Comparison of ENCODE assay signal across 8 cellular contexts in the genomic region with DNA sequence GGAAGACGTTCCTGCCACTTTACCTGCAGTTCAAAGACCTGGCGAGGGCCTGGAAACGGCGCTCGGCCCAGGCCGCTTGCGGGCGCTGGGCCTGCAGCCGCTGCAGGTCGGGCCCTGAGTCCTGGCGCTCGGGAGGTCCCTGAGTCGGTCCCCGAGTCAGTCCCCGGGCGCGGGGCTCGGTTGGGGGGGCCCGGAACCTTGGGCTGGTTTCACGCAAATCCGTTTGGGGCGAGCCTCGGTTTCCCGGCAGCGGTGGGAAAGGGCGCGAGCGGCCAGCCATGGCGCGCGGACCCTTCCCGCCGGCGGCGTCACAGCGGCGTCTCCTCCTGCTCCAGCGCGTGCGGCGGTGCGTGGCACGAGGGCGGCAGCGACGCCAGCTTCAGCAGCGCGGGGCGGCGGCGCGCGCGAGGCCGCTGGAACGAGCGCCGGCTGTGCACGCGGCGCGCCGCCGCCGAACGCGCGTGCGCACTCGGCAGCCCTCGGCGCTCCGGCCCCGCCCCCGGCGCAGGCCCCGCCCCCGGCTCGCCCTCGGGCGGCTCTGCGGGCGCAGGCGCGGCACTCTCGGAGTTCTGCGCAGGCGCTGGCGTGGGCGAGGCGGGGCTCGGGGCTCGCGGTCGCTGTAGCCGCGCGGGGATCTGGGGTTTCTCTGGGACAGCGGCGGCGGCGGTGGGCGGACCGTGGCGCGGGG. TPM values are rescaled to one million over a fixed set of nuclear protein-coding genes. Genes with fewer than 3 reads are reported as not detected.
A peak's percentile ranks its signal among the peaks of the same experiment; 100 is the strongest.
DNase-seq lines count a peak whose midpoint lies in the region.

No MANE protein-coding gene starts in this region.

- in situ Hi-C loops in G401 (cut with HindIII; ENCODE audit: low sequenced_read_pairs) (no loop called here), SK-MEL-5 (cut with HindIII; ENCODE audit: low pct_unique_long_range_greater_than_20kb, low sequenced_read_pairs) (no loop called here)

- peak overlapping the region; percentile 78 for H3K4me3 Mint-ChIP-seq in activated naive CD4-positive, alpha-beta T cell treated with anti-CD3 and anti-CD28 coated beads for 36 hours

- peaks cover 28% of the 10 kb centered on the region for H3K4me1 Mint-ChIP-seq in activated naive CD4-positive, alpha-beta T cell treated with anti-CD3 and anti-CD28 coated beads for 36 hours (ENCODE audit: low read depth)

- DNase-seq in G401 (ENCODE audit: low spot score) (peak; percentile 75), H7 (peak; percentile 100), M059J (ENCODE audit: low read depth) (peak; percentile 72), SK-MEL-5 (ENCODE audit: low read depth, low spot score) (peak; percentile 86), germinal center (ENCODE audit: low spot score) (peak; percentile 99), occipital lobe (lab: John Stamatoyannopoulos, UW) (peak; percentile 77), superior temporal gyrus (ENCODE audit: extremely low spot score) (peak; percentile 80)
- peak; percentile 86 for DNase-seq in activated naive CD4-positive, alpha-beta T cell treated with anti-CD3 and anti-CD28 coated beads for 36 hours

- H3K27ac Mint-ChIP-seq in activated naive CD4-positive, alpha-beta T cell treated with anti-CD3 and anti-CD28 coated beads for 36 hours: peak overlapping the region; percentile 81

- no peaks in the 10 kb centered on the region for H3K36me3 ChIP-seq in H7 (replicated peaks; ENCODE audit: control insufficient read depth, insufficient read depth, low read length)

- intact Hi-C loops in activated naive CD4-positive, alpha-beta T cell treated with anti-CD3 and anti-CD28 coated beads for 36 hours (cut with micrococcal nuclease): loop anchor here (1.0 to 10.0 kb wide), 8 partner anchors 8 to 872 kb away; partner anchors contain the start of genes CCDC127, CEP72, CLPTM1L and SDHA

- CTCF ChIA-PET in activated naive CD4-positive, alpha-beta T cell treated with anti-CD3 and anti-CD28 coated beads for 36 hours (lab: Charles Lee): interaction anchor here (0.6 to 1.7 kb wide), 5 partner anchors 14 to 263 kb away, joined by 3 to 20 read pairs (median 4); no protein-coding TSS in a partner anchor

- peaks cover 27% of the 10 kb centered on the region for H3K27me3 ChIP-seq in H7 (ENCODE audit: control insufficient read depth, insufficient read depth, low read length)

- H3K4me3 ChIP-seq in H7 (ENCODE audit: insufficient read depth, low read depth, low read length): peak overlapping the region; percentile 68

- H3K9me3 Mint-ChIP-seq in activated naive CD4-positive, alpha-beta T cell treated with anti-CD3 and anti-CD28 coated beads for 36 hours: no peaks in the 10 kb centered on the region

- peaks cover 2% of the 10 kb centered on the region for H3K27me3 Mint-ChIP-seq in activated naive CD4-positive, alpha-beta T cell treated with anti-CD3 and anti-CD28 coated beads for 36 hours (ENCODE audit: low read depth)

- H3K36me3 Mint-ChIP-seq in activated naive CD4-positive, alpha-beta T cell treated with anti-CD3 and anti-CD28 coated beads for 36 hours (ENCODE audit: low read depth): peaks cover 13% of the 10 kb centered on the region

RNA-seq across cellular contexts. Expression of gene EXOC3, which starts 29.8 kb away (rescaled TPM):
- 16.7 and 29.2 TPM in 2 replicates for total RNA-seq in G401 (2014; rRNA removed; shearing (Covaris generic))
- total RNA-seq in H7 (2014; rRNA removed; shearing (Covaris generic)): 20.5 and 24.1 TPM in 2 replicates
- total RNA-seq in M059J (2014; rRNA removed; shearing (Covaris generic)): 32.2 and 36.7 TPM in 2 replicates
- 49.2 and 50.2 TPM in 2 replicates for total RNA-seq in SK-MEL-5 (2014; rRNA removed; shearing (Covaris generic))
- polyA plus RNA-seq in SK-MEL-5 (2015; cell fraction: cytosol; rRNA removed): 43.7 and 49.3 TPM in 2 replicates
- 83.3 and 108 TPM in 2 replicates for polyA plus RNA-seq in SK-MEL-5 (2015; cell fraction: nucleus; rRNA removed)
- total RNA-seq in activated naive CD4-positive, alpha-beta T cell treated with anti-CD3 and anti-CD28 coated beads for 36 hours: 10 to 100 TPM; 41.6 to 41.7 TPM
- 21.5 TPM for total RNA-seq in occipital lobe

RNA-seq across cellular contexts. Expression of gene SLC9A3, which starts 51.4 kb away (rescaled TPM):
- 3.6 and 5.1 TPM in 2 replicates for total RNA-seq in G401 (2014; rRNA removed; shearing (Covaris generic))
- 1.8 and 3.3 TPM in 2 replicates for total RNA-seq in H7 (2014; rRNA removed; shearing (Covaris generic))
- total RNA-seq in M059J (2014; rRNA removed; shearing (Covaris generic)): 2.9 and 3.0 TPM in 2 replicates
- 2.9 and 3.3 TPM in 2 replicates for total RNA-seq in SK-MEL-5 (2014; rRNA removed; shearing (Covaris generic))
- polyA plus RNA-seq in SK-MEL-5 (2015; cell fraction: cytosol; rRNA removed): 7.1 and 7.3 TPM in 2 replicates
- polyA plus RNA-seq in SK-MEL-5 (2015; cell fraction: nucleus; rRNA removed): 16.3 and 17.3 TPM in 2 replicates
- total RNA-seq in activated naive CD4-positive, alpha-beta T cell treated with anti-CD3 and anti-CD28 coated beads for 36 hours: 1 to 10 TPM; 1.6 to 2.3 TPM
- total RNA-seq in occipital lobe: 1.4 TPM

Comparison
In these comparisons a context has a peak if more than half of its experiments do, and no peak if none do; other contexts are left out.
1. Peak in every context shown above with its lines: DNase-seq and H3K4me3 ChIP-seq.